Comparison of ENCODE assay signal across 8 cellular contexts in genomic region chr7:74254858-74255379, GRCh38. TPM values are rescaled to one million over a fixed set of nuclear protein-coding genes. Genes with fewer than 3 reads are reported as not detected.
DNase-seq lines count a peak whose midpoint lies in the region; ATAC-seq, FAIRE-seq and TF ChIP-seq lines count a peak whose summit lies in the region.

No MANE protein-coding gene starts in this region.

- H3K27ac ChIP-seq in C4-2B (peak overlapping the region; percentile 84), coronary artery (peak overlapping the region; percentile 86 to 99)

- DNase-seq in MV-4-11 (lab: John Stamatoyannopoulos, UW) (peak; percentile 49), coronary artery (ENCODE audit: low spot score) (no peak), frontal cortex (ENCODE audit: low spot score in 2 of 2) (no peak), DMS79 (lab: John Stamatoyannopoulos, UW) (no peak)
- DNase-seq in natural killer cell treated with Interleukin-12 subunit alpha and Interleukin-12 subunit beta and Interleukin-15 and Interleukin-18, amount 100 ng/mL, for 72 hours (ENCODE audit: low spot score) = no peak

- no peaks in the 10 kb centered on the region for H3K27me3 Mint-ChIP-seq in natural killer cell treated with Interleukin-12 subunit alpha and Interleukin-12 subunit beta and Interleukin-15 and Interleukin-18, amount 100 ng/mL, for 72 hours

- H3K27ac Mint-ChIP-seq in natural killer cell treated with Interleukin-12 subunit alpha and Interleukin-12 subunit beta and Interleukin-15 and Interleukin-18, amount 100 ng/mL, for 72 hours = peak overlapping the region; percentile 92 to 94

- peak in 1 of 2 donors; percentile 0 for ATAC-seq in natural killer cell treated with Interleukin-12 subunit alpha and Interleukin-12 subunit beta and Interleukin-15 and Interleukin-18, amount 100 ng/mL, for 72 hours
- no peak for ATAC-seq in GM18873 (IDR thresholded peaks at IDR 0.05; ENCODE audit: low FRiP score, unreplicated experiment)
- ATAC-seq in GM19395 (IDR thresholded peaks at IDR 0.05; ENCODE audit: unreplicated experiment) = no peak

- TF ChIP-seq CTCF in C4-2B (conservative IDR thresholded peaks at IDR 0.05) (no peak), coronary artery (IDR thresholded peaks at IDR 0.05) (no peak)

- peaks cover 15 to 28% of the 10 kb centered on the region in 2 donors for H3K4me1 Mint-ChIP-seq in natural killer cell treated with Interleukin-12 subunit alpha and Interleukin-12 subunit beta and Interleukin-15 and Interleukin-18, amount 100 ng/mL, for 72 hours (ENCODE audit: low read depth in 2 of 2)

- FAIRE-seq in frontal cortex (lab: Jason Lieb, UNC) = no peak

- peak overlapping the region; percentile 86 for H3K4me3 ChIP-seq in coronary artery

- H3K4me3 Mint-ChIP-seq in natural killer cell treated with Interleukin-12 subunit alpha and Interleukin-12 subunit beta and Interleukin-15 and Interleukin-18, amount 100 ng/mL, for 72 hours = peak overlapping the region; percentile 80

- H3K9me3 Mint-ChIP-seq in natural killer cell treated with Interleukin-12 subunit alpha and Interleukin-12 subunit beta and Interleukin-15 and Interleukin-18, amount 100 ng/mL, for 72 hours = no peaks in the 10 kb centered on the region

- peaks cover 13% of the 10 kb centered on the region for H3K36me3 Mint-ChIP-seq in natural killer cell treated with Interleukin-12 subunit alpha and Interleukin-12 subunit beta and Interleukin-15 and Interleukin-18, amount 100 ng/mL, for 72 hours

RNA-seq across cellular contexts. Expression of gene RFC2, which starts 0.7 kb away (rescaled TPM):
- 10 to 100 TPM; 66.4 to 87.5 TPM for total RNA-seq in natural killer cell treated with Interleukin-12 subunit alpha and Interleukin-12 subunit beta and Interleukin-15 and Interleukin-18, amount 100 ng/mL, for 72 hours
- total RNA-seq in frontal cortex = 22.4 TPM

RNA-seq across cellular contexts. Expression of gene CLIP2, which starts 34.3 kb away (rescaled TPM):
- total RNA-seq in natural killer cell treated with Interleukin-12 subunit alpha and Interleukin-12 subunit beta and Interleukin-15 and Interleukin-18, amount 100 ng/mL, for 72 hours = 10 to 100 TPM; 12.2 to 17.0 TPM
- 113 TPM for total RNA-seq in frontal cortex

RNA-seq across cellular contexts. Expression of gene LAT2, which starts 45.1 kb away (rescaled TPM):
- total RNA-seq in natural killer cell treated with Interleukin-12 subunit alpha and Interleukin-12 subunit beta and Interleukin-15 and Interleukin-18, amount 100 ng/mL, for 72 hours = 100 to 1,000 TPM in 1 of 2 donors, 10 to 100 TPM in 1; 78.0 to 161 TPM
- 3.3 TPM for total RNA-seq in frontal cortex

Comparison
In these comparisons a context has a peak if more than half of its experiments do, and no peak if none do; other contexts are left out.
1. RNA of gene LAT2, which starts 45.1 kb away (total RNA-seq): 78.0 to 161 TPM in natural killer cell treated with Interleukin-12 subunit alpha and Interleukin-12 subunit beta and Interleukin-15 and Interleukin-18, amount 100 ng/mL, for 72 hours; 3.3 TPM in frontal cortex (single experiment); every median in the first group is over 10 times any median in the second.